In the genomic region with DNA sequence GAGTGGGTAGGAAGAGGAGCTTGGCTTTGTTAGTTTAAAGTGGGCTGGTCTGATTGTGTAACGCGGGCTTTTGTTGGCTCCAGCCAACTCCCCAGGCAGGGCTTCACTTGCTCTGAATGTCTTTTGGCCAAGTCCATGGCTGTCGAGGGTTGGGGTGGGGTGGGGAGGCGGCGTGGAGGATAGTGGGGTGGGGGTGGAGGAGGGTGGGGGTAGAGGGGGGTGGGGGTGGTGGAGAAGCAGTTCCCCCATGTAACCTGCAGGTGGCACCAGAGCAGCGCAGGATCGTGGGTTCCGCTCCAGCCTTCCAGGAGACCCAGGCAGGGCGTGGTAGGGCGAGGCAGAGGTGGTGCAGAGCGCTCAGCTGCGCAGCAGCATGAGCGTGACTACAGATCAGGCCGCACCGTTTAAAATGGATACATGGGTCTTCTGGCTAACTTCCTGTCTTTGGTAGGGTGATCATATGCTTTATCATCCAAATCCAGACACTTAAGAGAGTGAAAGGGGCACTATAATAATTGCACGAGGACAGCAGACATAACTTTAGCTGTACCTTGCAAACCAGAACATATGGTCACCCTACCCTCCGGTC, we compare ENCODE assay signal across 1 cellular context.
TF ChIP-seq lines count a peak whose summit lies in the region.

No MANE protein-coding gene starts in this region.

TF ChIP-seq in WTC11, 78 proteins besides CTCF, POLR2A, EP300 and RAD21 (continued from another document):
- TF ChIP-seq, protein P1, sequence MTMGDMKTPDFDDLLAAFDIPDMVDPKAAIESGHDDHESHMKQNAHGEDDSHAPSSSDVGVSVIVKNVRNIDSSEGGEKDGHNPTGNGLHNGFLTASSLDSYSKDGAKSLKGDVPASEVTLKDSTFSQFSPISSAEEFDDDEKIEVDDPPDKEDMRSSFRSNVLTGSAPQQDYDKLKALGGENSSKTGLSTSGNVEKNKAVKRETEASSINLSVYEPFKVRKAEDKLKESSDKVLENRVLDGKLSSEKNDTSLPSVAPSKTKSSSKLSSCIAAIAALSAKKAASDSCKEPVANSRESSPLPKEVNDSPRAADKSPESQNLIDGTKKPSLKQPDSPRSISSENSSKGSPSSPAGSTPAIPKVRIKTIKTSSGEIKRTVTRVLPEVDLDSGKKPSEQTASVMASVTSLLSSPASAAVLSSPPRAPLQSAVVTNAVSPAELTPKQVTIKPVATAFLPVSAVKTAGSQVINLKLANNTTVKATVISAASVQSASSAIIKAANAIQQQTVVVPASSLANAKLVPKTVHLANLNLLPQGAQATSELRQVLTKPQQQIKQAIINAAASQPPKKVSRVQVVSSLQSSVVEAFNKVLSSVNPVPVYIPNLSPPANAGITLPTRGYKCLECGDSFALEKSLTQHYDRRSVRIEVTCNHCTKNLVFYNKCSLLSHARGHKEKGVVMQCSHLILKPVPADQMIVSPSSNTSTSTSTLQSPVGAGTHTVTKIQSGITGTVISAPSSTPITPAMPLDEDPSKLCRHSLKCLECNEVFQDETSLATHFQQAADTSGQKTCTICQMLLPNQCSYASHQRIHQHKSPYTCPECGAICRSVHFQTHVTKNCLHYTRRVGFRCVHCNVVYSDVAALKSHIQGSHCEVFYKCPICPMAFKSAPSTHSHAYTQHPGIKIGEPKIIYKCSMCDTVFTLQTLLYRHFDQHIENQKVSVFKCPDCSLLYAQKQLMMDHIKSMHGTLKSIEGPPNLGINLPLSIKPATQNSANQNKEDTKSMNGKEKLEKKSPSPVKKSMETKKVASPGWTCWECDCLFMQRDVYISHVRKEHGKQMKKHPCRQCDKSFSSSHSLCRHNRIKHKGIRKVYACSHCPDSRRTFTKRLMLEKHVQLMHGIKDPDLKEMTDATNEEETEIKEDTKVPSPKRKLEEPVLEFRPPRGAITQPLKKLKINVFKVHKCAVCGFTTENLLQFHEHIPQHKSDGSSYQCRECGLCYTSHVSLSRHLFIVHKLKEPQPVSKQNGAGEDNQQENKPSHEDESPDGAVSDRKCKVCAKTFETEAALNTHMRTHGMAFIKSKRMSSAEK (CRISPR knock-in tag; IDR thresholded peaks at IDR 0.05; ENCODE audit: borderline replicate concordance): no peak
- TF ChIP-seq, protein P2, sequence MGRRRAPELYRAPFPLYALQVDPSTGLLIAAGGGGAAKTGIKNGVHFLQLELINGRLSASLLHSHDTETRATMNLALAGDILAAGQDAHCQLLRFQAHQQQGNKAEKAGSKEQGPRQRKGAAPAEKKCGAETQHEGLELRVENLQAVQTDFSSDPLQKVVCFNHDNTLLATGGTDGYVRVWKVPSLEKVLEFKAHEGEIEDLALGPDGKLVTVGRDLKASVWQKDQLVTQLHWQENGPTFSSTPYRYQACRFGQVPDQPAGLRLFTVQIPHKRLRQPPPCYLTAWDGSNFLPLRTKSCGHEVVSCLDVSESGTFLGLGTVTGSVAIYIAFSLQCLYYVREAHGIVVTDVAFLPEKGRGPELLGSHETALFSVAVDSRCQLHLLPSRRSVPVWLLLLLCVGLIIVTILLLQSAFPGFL (CRISPR knock-in tag; IDR thresholded peaks at IDR 0.05; ENCODE audit: borderline replicate concordance): no peak
- TF ChIP-seq, protein P3, sequence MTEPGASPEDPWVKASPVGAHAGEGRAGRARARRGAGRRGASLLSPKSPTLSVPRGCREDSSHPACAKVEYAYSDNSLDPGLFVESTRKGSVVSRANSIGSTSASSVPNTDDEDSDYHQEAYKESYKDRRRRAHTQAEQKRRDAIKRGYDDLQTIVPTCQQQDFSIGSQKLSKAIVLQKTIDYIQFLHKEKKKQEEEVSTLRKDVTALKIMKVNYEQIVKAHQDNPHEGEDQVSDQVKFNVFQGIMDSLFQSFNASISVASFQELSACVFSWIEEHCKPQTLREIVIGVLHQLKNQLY (CRISPR knock-in tag; IDR thresholded peaks at IDR 0.05): no peak
- TF ChIP-seq KAT7 (CRISPR knock-in tag; IDR thresholded peaks at IDR 0.05; ENCODE audit: borderline replicate concordance): no peak
